ENCODE assay signal across 9 cellular contexts in the genomic region with DNA sequence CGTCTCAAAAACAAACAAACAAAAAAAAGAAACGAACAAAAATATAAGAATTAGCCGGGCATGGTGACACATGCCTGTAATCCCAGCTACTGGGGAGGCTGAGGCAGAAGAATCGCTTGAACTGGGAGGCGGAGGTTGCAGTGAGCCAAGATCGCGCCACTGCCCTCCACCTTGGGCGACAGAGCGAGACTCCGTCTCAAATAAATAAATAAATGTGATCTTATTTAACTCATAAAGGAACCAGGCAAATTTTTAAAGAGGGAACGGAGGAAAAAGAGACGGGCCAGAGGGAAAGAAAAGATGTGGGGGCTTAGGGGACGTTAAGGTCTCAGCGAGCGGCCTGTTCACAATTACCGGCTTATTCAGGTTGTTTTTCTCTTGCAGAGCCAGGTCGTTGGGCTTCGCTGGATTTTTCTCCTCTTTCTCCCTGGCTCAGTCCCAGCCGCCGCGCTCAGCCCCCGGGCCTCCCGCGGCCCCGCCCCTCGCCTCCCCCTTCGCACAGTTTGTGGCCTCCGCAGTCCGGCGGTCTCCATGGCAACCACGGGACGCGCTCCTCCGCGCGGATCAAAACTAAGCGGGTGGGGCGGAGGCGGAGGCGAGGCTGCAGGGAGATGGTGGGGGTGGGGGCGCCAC. TPM values are rescaled to one million over a fixed set of nuclear protein-coding genes. Genes with fewer than 3 reads are reported as not detected.
DNase-seq lines count a peak whose midpoint lies in the region; ATAC-seq, FAIRE-seq and TF ChIP-seq lines count a peak whose summit lies in the region.
"Had no signal": no experiment of that assay in that cellular context is flagged by ENCODE, and none has a peak within 500 bp of the region (broad histone marks: within the 10 kb centered on the region; RNA-seq: fewer than 3 reads in every experiment).

No MANE protein-coding gene starts in this region.

- no peak for TF ChIP-seq POLR2A in H54 (IDR thresholded peaks at IDR 0.05; ENCODE audit: low read depth, low read length)

- ATAC-seq in GM18861 (IDR thresholded peaks at IDR 0.05; ENCODE audit: unreplicated experiment), result no peak

- peaks cover 10% of the 10 kb centered on the region for H3K4me1 ChIP-seq in mammary epithelial cell (ENCODE audit: insufficient read depth, low read length)

- H4K20me1 ChIP-seq in mammary epithelial cell (ENCODE audit: insufficient read depth, low read length), result no peaks in the 10 kb centered on the region

- intact Hi-C loops in mammary epithelial cell (cut with micrococcal nuclease), result no loop called here

- H3K4me3 ChIP-seq in mammary epithelial cell (replicated peaks in 1 of 3; ENCODE audit: insufficient read depth in 1 of 3, low read depth in 2 of 3, low read length in 3 of 3), result peak overlapping the region; percentile 13 to 41 (median 29)

- in situ Hi-C loops in ACHN (cut with HindIII; ENCODE audit: low pct_ligation_motif_present, low pct_unique_long_range_greater_than_20kb, low sequenced_read_pairs) (no loop called here), mammary epithelial cell (cut with MboI; ENCODE audit: low sequenced_read_pairs in 2 of 2) (no loop called here)

- no TSS peak for BruUV-seq in mammary epithelial cell (replicated peaks; lab: Mats Ljungman, UMichigan)

- H3K27me3 ChIP-seq in mammary epithelial cell (ENCODE audit: insufficient read depth, low read length), result no peaks in the 10 kb centered on the region

- peak overlapping the region; percentile 65 for H3K27ac ChIP-seq in mammary epithelial cell (ENCODE audit: insufficient read depth, low read depth, low read length)

- peak overlapping the region; percentile 85 for H3K4me2 ChIP-seq in mammary epithelial cell (ENCODE audit: insufficient read depth, low read depth, low read length)

- no peak for FAIRE-seq in H54 (lab: Jason Lieb, UNC)
- FAIRE-seq: colon had no signal

- dilution Hi-C loops in mammary epithelial cell (cut with HindIII; ENCODE audit: low sequenced_read_pairs), result no loop called here

- H3K9me3 ChIP-seq in mammary epithelial cell (replicated peaks; ENCODE audit: insufficient read depth, low read length), result no peaks in the 10 kb centered on the region

- DNase-seq in ACHN (peak; percentile 88), H54 (ENCODE audit: insufficient read length, low spot score) (peak; percentile 33), NCI-H526 treated with DMSO at 0.1 percent for 48 hours (lab: John Stamatoyannopoulos, UW) (peak; percentile 84), mammary epithelial cell (peak; percentile 83), inferior parietal cortex (ENCODE audit: extremely low spot score) (peak; percentile 69), smooth muscle cell of the brain vasculature (ENCODE audit: low read depth, low spot score) (peak; percentile 75)
- no peak for DNase-seq in NK-92 treated with Interleukin-12 subunit alpha and Interleukin-12 subunit beta, amount 100 ng/mL, for 24 hours (lab: John Stamatoyannopoulos, UW)

- H2AFZ ChIP-seq in mammary epithelial cell (ENCODE audit: low read depth, low read length), result peak overlapping the region; percentile 66

- CTCF ChIA-PET in mammary epithelial cell (lab: Charles Lee; ENCODE audit: low non-redundant PET), result no interaction called here

- H3K9ac ChIP-seq in mammary epithelial cell (ENCODE audit: insufficient read depth, low read length), result peak overlapping the region; percentile 67

- 8% methylated on average over 13 of the region's 41 CpGs for WGBS in mammary epithelial cell (ENCODE audit: low coverage, missing lambda C conversion rate)

- H3K36me3 ChIP-seq in mammary epithelial cell (ENCODE audit: insufficient read depth, low read length), result no peaks in the 10 kb centered on the region

- no peak for TF ChIP-seq CTCF in mammary epithelial cell (conservative IDR thresholded peaks at IDR 0.05 in 1 of 2, IDR thresholded peaks at IDR 0.05 in 1 of 2; ENCODE audit: extremely low read depth in 1 of 2, insufficient read depth in 1 of 2, low read depth in 1 of 2, low read length in 2 of 2)

- H3K79me2 ChIP-seq in mammary epithelial cell (ENCODE audit: insufficient read depth, low read length), result peaks cover 22% of the 10 kb centered on the region

RNA-seq across cellular contexts. Expression of a gene that starts 2.8 kb away (rescaled TPM):
- total RNA-seq in mammary epithelial cell, result 100 to 1,000 TPM in 1 of 2 donors, 10 to 100 TPM in 1; 94.6 to 110 TPM
- 47.7 TPM for polyA plus RNA-seq in mammary epithelial cell
- 47.1 TPM for polyA minus RNA-seq in mammary epithelial cell

RNA-seq across cellular contexts. Expression of a gene that starts 12.5 kb away (rescaled TPM):
- total RNA-seq in mammary epithelial cell, result 1 to 10 TPM in 1 of 2 donors, not detected in 1; 2.3 TPM
- polyA plus RNA-seq in mammary epithelial cell, result not detected
- polyA minus RNA-seq in mammary epithelial cell, result not detected

RNA-seq across cellular contexts. Expression of a gene that starts 55.2 kb away (rescaled TPM):
- 10 to 100 TPM in 1 of 2 donors, under 1 TPM in 1; 0.24 to 39.3 TPM for total RNA-seq in mammary epithelial cell
- polyA plus RNA-seq in mammary epithelial cell, result 0.26 TPM
- not detected for polyA minus RNA-seq in mammary epithelial cell
